1 cellular context compared by ENCODE assay signal in the genomic region with DNA sequence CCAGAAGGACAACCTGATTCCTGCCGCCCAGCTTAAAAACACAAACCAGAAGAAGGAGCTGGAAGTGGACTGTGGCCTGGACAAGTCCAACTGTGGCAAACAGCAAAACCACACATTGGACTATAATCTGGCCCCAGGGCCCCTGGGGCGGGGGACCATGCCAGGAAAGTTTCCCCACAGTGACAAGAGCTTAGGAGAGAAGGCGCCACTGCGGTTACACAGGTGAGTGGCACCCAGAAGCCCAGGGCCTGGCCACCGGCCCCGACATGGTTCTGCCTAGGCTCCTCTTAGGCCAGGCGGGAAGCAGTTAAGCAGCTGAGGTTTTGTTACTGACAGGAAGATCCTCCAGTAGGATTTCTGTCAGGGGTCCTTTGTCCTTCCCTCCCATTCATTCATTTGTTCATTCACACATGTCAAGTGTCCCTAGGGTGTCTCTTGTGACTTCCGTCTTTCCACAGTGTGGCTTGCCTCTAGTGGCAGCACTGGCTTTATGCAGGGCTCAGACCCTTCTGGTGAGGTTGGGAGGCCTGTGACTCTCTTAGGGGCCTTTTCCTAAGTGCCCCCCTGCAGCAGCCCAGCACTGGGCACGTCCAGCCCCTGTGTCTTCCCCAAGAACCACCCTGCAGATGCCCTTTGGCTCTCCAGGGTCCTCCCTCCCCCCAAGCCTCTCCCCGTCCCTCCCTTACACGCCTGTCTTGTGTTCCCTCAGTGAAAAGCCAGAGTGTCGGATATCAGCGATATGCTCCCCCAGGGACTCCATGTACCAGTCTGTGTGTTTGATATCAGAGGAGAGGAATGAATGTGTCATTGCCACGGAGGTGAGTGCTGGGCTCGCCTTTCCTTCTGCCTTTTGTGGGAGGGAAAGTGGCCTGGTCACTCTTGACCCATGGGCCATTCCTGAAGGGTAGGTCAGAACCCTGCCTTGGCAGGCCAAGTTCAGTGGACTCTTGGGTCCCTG.
TF ChIP-seq lines count a peak whose summit lies in the region.

No MANE protein-coding gene starts in this region.

TF ChIP-seq in HepG2, 621 proteins besides CTCF, POLR2A, EP300 and RAD21 (continued from another document and continues in another):
- TF ChIP-seq, protein P1, sequence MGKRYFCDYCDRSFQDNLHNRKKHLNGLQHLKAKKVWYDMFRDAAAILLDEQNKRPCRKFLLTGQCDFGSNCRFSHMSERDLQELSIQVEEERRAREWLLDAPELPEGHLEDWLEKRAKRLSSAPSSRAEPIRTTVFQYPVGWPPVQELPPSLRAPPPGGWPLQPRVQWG (CRISPR knock-in tag; IDR thresholded peaks at IDR 0.05; ENCODE audit: borderline replicate concordance, low read depth): no peak
- TF ChIP-seq ZSCAN12 (CRISPR knock-in tag; IDR thresholded peaks at IDR 0.05) (no peak), ZNF256 (CRISPR knock-in tag; conservative IDR thresholded peaks at IDR 0.05) (no peak), STAT5B (CRISPR knock-in tag; IDR thresholded peaks at IDR 0.05) (no peak), KLF9 (CRISPR knock-in tag; IDR thresholded peaks at IDR 0.05; ENCODE audit: low read depth) (no peak), SKI (IDR thresholded peaks at IDR 0.05; ENCODE audit: partially characterized antibody) (no peak), ZNF24 (IDR thresholded peaks at IDR 0.05) (0 out of 2 replicates have a peak, but pooled peaks have one; percentile 54), ELF4 (CRISPR knock-in tag; IDR thresholded peaks at IDR 0.05; ENCODE audit: borderline replicate concordance) (0 out of 2 replicates have a peak, but pooled peaks have one; percentile 27), MATR3 (CRISPR knock-in tag; IDR thresholded peaks at IDR 0.05) (no peak), ZSCAN31 (CRISPR knock-in tag; IDR thresholded peaks at IDR 0.05; ENCODE audit: low read depth) (0 out of 2 replicates have a peak, but pooled peaks have one; percentile 35), ZNF724P (CRISPR knock-in tag; IDR thresholded peaks at IDR 0.05; ENCODE audit: borderline replicate concordance) (no peak), ZNF484 (CRISPR knock-in tag; IDR thresholded peaks at IDR 0.05; ENCODE audit: borderline replicate concordance, low read depth) (no peak), GATAD1 (CRISPR knock-in tag; IDR thresholded peaks at IDR 0.05) (no peak), ZMYM3 (CRISPR knock-in tag; IDR thresholded peaks at IDR 0.05) (no peak), FOXK2 (IDR thresholded peaks at IDR 0.05) (no peak), MTA1 (CRISPR knock-in tag; IDR thresholded peaks at IDR 0.05; ENCODE audit: borderline replicate concordance) (peak; percentile 54; the same call in 1 of the 2 replicates), TP53 (CRISPR knock-in tag; conservative IDR thresholded peaks at IDR 0.05) (no peak), PPARG (CRISPR knock-in tag; conservative IDR thresholded peaks at IDR 0.05) (no peak), HNRNPL (IDR thresholded peaks at IDR 0.05; ENCODE audit: low read depth, low read length) (0 out of 2 replicates have a peak, but pooled peaks have one; percentile 29), NR2F1 (CRISPR knock-in tag; IDR thresholded peaks at IDR 0.05) (no peak), ZKSCAN8 (CRISPR knock-in tag; IDR thresholded peaks at IDR 0.05; ENCODE audit: borderline replicate concordance) (no peak), ESRRA (CRISPR knock-in tag; IDR thresholded peaks at IDR 0.05; ENCODE audit: low read depth) (0 out of 2 replicates have a peak, but pooled peaks have one; percentile 21), FLYWCH1 (CRISPR knock-in tag; IDR thresholded peaks at IDR 0.05) (0 out of 2 replicates have a peak, but pooled peaks have one; percentile 45), ATAD3A (CRISPR knock-in tag; IDR thresholded peaks at IDR 0.05) (no peak), ZNF383 (CRISPR knock-in tag; IDR thresholded peaks at IDR 0.05; ENCODE audit: borderline replicate concordance) (no peak), HMGA1 (CRISPR knock-in tag; conservative IDR thresholded peaks at IDR 0.05) (no peak), ZNF761 (CRISPR knock-in tag; conservative IDR thresholded peaks at IDR 0.05) (no peak), NCOA5 (CRISPR knock-in tag; IDR thresholded peaks at IDR 0.05) (no peak), ZMYM4 (CRISPR knock-in tag; IDR thresholded peaks at IDR 0.05) (no peak)
- TF ChIP-seq, protein P2, sequence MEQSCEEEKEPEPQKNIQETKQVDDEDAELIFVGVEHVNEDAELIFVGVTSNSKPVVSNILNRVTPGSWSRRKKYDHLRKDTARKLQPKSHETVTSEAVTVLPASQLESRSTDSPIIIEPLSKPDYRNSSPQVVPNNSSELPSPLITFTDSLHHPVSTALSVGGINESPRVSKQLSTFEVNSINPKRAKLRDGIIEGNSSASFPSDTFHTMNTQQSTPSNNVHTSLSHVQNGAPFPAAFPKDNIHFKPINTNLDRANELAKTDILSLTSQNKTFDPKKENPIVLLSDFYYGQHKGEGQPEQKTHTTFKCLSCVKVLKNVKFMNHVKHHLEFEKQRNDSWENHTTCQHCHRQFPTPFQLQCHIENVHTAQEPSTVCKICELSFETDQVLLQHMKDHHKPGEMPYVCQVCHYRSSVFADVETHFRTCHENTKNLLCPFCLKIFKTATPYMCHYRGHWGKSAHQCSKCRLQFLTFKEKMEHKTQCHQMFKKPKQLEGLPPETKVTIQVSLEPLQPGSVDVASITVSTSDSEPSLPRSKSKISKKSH (CRISPR knock-in tag; IDR thresholded peaks at IDR 0.05; ENCODE audit: borderline replicate concordance): no peak; the same call in 1 of the 2 replicates
- TF ChIP-seq, protein P3, sequence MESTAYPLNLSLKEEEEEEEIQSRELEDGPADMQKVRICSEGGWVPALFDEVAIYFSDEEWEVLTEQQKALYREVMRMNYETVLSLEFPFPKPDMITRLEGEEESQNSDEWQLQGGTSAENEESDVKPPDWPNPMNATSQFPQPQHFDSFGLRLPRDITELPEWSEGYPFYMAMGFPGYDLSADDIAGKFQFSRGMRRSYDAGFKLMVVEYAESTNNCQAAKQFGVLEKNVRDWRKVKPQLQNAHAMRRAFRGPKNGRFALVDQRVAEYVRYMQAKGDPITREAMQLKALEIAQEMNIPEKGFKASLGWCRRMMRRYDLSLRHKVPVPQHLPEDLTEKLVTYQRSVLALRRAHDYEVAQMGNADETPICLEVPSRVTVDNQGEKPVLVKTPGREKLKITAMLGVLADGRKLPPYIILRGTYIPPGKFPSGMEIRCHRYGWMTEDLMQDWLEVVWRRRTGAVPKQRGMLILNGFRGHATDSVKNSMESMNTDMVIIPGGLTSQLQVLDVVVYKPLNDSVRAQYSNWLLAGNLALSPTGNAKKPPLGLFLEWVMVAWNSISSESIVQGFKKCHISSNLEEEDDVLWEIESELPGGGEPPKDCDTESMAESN (CRISPR knock-in tag; conservative IDR thresholded peaks at IDR 0.05): no peak
- TF ChIP-seq, protein P4, sequence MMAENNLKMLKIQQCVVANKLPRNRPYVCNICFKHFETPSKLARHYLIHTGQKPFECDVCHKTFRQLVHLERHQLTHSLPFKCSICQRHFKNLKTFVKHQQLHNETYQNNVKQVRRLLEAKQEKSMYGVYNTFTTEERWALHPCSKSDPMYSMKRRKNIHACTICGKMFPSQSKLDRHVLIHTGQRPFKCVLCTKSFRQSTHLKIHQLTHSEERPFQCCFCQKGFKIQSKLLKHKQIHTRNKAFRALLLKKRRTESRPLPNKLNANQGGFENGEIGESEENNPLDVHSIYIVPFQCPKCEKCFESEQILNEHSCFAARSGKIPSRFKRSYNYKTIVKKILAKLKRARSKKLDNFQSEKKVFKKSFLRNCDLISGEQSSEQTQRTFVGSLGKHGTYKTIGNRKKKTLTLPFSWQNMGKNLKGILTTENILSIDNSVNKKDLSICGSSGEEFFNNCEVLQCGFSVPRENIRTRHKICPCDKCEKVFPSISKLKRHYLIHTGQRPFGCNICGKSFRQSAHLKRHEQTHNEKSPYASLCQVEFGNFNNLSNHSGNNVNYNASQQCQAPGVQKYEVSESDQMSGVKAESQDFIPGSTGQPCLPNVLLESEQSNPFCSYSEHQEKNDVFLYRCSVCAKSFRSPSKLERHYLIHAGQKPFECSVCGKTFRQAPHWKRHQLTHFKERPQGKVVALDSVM (CRISPR knock-in tag; IDR thresholded peaks at IDR 0.05): no peak
- TF ChIP-seq, protein P5, sequence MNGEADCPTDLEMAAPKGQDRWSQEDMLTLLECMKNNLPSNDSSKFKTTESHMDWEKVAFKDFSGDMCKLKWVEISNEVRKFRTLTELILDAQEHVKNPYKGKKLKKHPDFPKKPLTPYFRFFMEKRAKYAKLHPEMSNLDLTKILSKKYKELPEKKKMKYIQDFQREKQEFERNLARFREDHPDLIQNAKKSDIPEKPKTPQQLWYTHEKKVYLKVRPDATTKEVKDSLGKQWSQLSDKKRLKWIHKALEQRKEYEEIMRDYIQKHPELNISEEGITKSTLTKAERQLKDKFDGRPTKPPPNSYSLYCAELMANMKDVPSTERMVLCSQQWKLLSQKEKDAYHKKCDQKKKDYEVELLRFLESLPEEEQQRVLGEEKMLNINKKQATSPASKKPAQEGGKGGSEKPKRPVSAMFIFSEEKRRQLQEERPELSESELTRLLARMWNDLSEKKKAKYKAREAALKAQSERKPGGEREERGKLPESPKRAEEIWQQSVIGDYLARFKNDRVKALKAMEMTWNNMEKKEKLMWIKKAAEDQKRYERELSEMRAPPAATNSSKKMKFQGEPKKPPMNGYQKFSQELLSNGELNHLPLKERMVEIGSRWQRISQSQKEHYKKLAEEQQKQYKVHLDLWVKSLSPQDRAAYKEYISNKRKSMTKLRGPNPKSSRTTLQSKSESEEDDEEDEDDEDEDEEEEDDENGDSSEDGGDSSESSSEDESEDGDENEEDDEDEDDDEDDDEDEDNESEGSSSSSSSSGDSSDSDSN (CRISPR knock-in tag; IDR thresholded peaks at IDR 0.05): no peak
- TF ChIP-seq, protein P6, sequence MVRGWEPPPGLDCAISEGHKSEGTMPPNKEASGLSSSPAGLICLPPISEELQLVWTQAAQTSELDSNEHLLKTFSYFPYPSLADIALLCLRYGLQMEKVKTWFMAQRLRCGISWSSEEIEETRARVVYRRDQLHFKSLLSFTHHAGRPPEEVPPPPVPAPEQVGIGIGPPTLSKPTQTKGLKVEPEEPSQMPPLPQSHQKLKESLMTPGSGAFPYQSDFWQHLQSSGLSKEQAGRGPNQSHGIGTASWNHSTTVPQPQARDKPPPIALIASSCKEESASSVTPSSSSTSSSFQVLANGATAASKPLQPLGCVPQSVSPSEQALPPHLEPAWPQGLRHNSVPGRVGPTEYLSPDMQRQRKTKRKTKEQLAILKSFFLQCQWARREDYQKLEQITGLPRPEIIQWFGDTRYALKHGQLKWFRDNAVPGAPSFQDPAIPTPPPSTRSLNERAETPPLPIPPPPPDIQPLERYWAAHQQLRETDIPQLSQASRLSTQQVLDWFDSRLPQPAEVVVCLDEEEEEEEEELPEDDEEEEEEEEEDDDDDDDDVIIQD (CRISPR knock-in tag; IDR thresholded peaks at IDR 0.05; ENCODE audit: low read depth): no peak
- TF ChIP-seq, protein P7, sequence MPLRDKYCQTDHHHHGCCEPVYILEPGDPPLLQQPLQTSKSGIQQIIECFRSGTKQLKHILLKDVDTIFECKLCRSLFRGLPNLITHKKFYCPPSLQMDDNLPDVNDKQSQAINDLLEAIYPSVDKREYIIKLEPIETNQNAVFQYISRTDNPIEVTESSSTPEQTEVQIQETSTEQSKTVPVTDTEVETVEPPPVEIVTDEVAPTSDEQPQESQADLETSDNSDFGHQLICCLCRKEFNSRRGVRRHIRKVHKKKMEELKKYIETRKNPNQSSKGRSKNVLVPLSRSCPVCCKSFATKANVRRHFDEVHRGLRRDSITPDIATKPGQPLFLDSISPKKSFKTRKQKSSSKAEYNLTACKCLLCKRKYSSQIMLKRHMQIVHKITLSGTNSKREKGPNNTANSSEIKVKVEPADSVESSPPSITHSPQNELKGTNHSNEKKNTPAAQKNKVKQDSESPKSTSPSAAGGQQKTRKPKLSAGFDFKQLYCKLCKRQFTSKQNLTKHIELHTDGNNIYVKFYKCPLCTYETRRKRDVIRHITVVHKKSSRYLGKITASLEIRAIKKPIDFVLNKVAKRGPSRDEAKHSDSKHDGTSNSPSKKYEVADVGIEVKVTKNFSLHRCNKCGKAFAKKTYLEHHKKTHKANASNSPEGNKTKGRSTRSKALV (CRISPR knock-in tag; IDR thresholded peaks at IDR 0.05): no peak
- TF ChIP-seq, protein P8, sequence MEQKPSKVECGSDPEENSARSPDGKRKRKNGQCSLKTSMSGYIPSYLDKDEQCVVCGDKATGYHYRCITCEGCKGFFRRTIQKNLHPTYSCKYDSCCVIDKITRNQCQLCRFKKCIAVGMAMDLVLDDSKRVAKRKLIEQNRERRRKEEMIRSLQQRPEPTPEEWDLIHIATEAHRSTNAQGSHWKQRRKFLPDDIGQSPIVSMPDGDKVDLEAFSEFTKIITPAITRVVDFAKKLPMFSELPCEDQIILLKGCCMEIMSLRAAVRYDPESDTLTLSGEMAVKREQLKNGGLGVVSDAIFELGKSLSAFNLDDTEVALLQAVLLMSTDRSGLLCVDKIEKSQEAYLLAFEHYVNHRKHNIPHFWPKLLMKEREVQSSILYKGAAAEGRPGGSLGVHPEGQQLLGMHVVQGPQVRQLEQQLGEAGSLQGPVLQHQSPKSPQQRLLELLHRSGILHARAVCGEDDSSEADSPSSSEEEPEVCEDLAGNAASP (CRISPR knock-in tag; IDR thresholded peaks at IDR 0.05; ENCODE audit: borderline replicate concordance): no peak
- TF ChIP-seq, protein P9, sequence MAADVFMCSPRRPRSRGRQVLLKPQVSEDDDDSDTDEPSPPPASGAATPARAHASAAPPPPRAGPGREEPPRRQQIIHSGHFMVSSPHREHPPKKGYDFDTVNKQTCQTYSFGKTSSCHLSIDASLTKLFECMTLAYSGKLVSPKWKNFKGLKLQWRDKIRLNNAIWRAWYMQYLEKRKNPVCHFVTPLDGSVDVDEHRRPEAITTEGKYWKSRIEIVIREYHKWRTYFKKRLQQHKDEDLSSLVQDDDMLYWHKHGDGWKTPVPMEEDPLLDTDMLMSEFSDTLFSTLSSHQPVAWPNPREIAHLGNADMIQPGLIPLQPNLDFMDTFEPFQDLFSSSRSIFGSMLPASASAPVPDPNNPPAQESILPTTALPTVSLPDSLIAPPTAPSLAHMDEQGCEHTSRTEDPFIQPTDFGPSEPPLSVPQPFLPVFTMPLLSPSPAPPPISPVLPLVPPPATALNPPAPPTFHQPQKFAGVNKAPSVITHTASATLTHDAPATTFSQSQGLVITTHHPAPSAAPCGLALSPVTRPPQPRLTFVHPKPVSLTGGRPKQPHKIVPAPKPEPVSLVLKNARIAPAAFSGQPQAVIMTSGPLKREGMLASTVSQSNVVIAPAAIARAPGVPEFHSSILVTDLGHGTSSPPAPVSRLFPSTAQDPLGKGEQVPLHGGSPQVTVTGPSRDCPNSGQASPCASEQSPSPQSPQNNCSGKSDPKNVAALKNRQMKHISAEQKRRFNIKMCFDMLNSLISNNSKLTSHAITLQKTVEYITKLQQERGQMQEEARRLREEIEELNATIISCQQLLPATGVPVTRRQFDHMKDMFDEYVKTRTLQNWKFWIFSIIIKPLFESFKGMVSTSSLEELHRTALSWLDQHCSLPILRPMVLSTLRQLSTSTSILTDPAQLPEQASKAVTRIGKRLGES (CRISPR knock-in tag; IDR thresholded peaks at IDR 0.05; ENCODE audit: borderline replicate concordance): no peak
